ENCODE assay signal across 21 cellular contexts in genomic region chr6:156910011-156910334, GRCh38.
DNase-seq lines count a peak whose midpoint lies in the region; ATAC-seq, FAIRE-seq and TF ChIP-seq lines count a peak whose summit lies in the region.
"Had no signal": no experiment of that assay in that cellular context is flagged by ENCODE, and none has a peak within 500 bp of the region (broad histone marks: within the 10 kb centered on the region; RNA-seq: fewer than 3 reads in every experiment).

No MANE protein-coding gene starts in this region.

- peak overlapping the region; percentile 66 for H3K27ac Mint-ChIP-seq in CD4-positive, alpha-beta T cell
- peak overlapping the region; percentile 34 to 59 (median 57) for H3K27ac Mint-ChIP-seq in IgD-negative memory B cell
- H3K27ac Mint-ChIP-seq in astrocyte (ENCODE audit: unreplicated experiment) = peak overlapping the region; percentile 4
- peak overlapping the region; percentile 22 for H3K27ac Mint-ChIP-seq in memory B cell
- H3K27ac Mint-ChIP-seq: CD14-positive monocyte had no signal

- H3K27me3 Mint-ChIP-seq in CD4-positive, alpha-beta T cell = no peaks in the 10 kb centered on the region
- no peaks in the 10 kb centered on the region for H3K27me3 Mint-ChIP-seq in IgD-negative memory B cell
- no peaks in the 10 kb centered on the region for H3K27me3 Mint-ChIP-seq in astrocyte (ENCODE audit: low read depth, unreplicated experiment)
- H3K27me3 Mint-ChIP-seq in memory B cell = no peaks in the 10 kb centered on the region
- H3K27me3 Mint-ChIP-seq: T-cell had no signal

- no peaks in the 10 kb centered on the region for H3K9me3 Mint-ChIP-seq in CD4-positive, alpha-beta T cell
- H3K9me3 Mint-ChIP-seq in IgD-negative memory B cell (no peaks in the 10 kb centered on the region), astrocyte (ENCODE audit: unreplicated experiment) (no peaks in the 10 kb centered on the region), memory B cell (peaks cover 3% of the 10 kb centered on the region)
- H3K9me3 Mint-ChIP-seq: CD14-positive monocyte, T-cell had no signal

- H3K4me1 Mint-ChIP-seq in CD4-positive, alpha-beta T cell (ENCODE audit: low read depth) = peaks cover 82% of the 10 kb centered on the region
- peaks cover 33 to 61% (median 51%) of the 10 kb centered on the region in 3 donors for H3K4me1 Mint-ChIP-seq in IgD-negative memory B cell
- peaks cover 23% of the 10 kb centered on the region for H3K4me1 Mint-ChIP-seq in astrocyte (ENCODE audit: low read depth, unreplicated experiment)
- peaks cover 44% of the 10 kb centered on the region for H3K4me1 Mint-ChIP-seq in memory B cell

- no peak overlapping the region for H3K4me2 ChIP-seq in astrocyte (ENCODE audit: low read length)

- no peak for TF ChIP-seq CTCF in CD4-positive, alpha-beta T cell (IDR thresholded peaks at IDR 0.05)
- TF ChIP-seq CTCF in astrocyte (IDR thresholded peaks at IDR 0.05; ENCODE audit: insufficient read depth, low read depth, low read length) (no peak), left lung (IDR thresholded peaks at IDR 0.05) (no peak)

- no peak overlapping the region for H2AFZ ChIP-seq in astrocyte (ENCODE audit: low read depth, low read length)

- no peak overlapping the region for H3K9ac ChIP-seq in astrocyte (ENCODE audit: low read length)

- no peak overlapping the region for H3K27ac ChIP-seq in CD4-positive, alpha-beta T cell (ENCODE audit: low read depth, low read length)
- no peak overlapping the region for H3K27ac ChIP-seq in astrocyte (ENCODE audit: low read depth, low read length)
- no peak overlapping the region for H3K27ac ChIP-seq in left lung

- CTCF ChIA-PET in CD4-positive, alpha-beta T cell (lab: Charles Lee) = interaction anchor here (0.8 kb wide), 1 partner anchor 223 kb away, joined by 3 read pairs; no protein-coding TSS in a partner anchor

- no peaks in the 10 kb centered on the region for H3K27me3 ChIP-seq in CD4-positive, alpha-beta T cell (ENCODE audit: control insufficient read depth, insufficient read depth, low read length)
- H3K27me3 ChIP-seq in astrocyte (ENCODE audit: insufficient read depth, low read length) = no peaks in the 10 kb centered on the region
- H3K27me3 ChIP-seq in left lung = no peaks in the 10 kb centered on the region

- FAIRE-seq in astrocyte (lab: Jason Lieb, UNC) = no peak

- H3K36me3 ChIP-seq in astrocyte (ENCODE audit: insufficient read depth, low read length) (no peaks in the 10 kb centered on the region), left lung (no peaks in the 10 kb centered on the region)

- no peak for ATAC-seq in CD4-positive, alpha-beta T cell (ENCODE audit: poor library complexity)
- ATAC-seq in memory B cell (ENCODE audit: low read depth) (no peak), left lung (no peak), GM21528 (IDR thresholded peaks at IDR 0.05; ENCODE audit: low FRiP score, unreplicated experiment) (no peak)
- ATAC-seq: HCT116, T-cell had no signal

- peaks cover 16% of the 10 kb centered on the region for H3K36me3 Mint-ChIP-seq in CD4-positive, alpha-beta T cell (ENCODE audit: low read depth)
- H3K36me3 Mint-ChIP-seq in IgD-negative memory B cell = peaks cover 13% of the 10 kb centered on the region
- H3K36me3 Mint-ChIP-seq in astrocyte (ENCODE audit: low read depth, unreplicated experiment) = no peaks in the 10 kb centered on the region
- peaks cover 23% of the 10 kb centered on the region for H3K36me3 Mint-ChIP-seq in memory B cell

- H3K4me1 ChIP-seq in astrocyte (ENCODE audit: insufficient read depth, low read length) = no peaks in the 10 kb centered on the region
- peaks cover 0 to 6% of the 10 kb centered on the region in 2 donors for H3K4me1 ChIP-seq in left lung

- H3K9me3 ChIP-seq in CD4-positive, alpha-beta T cell (ENCODE audit: control insufficient read depth, low read length) = no peaks in the 10 kb centered on the region
- H3K9me3 ChIP-seq in astrocyte (ENCODE audit: insufficient read depth, low read depth, low read length) (no peaks in the 10 kb centered on the region), left lung (no peaks in the 10 kb centered on the region)

- intact Hi-C loops in CD4-positive, alpha-beta T cell (cut with DNase I, micrococcal nuclease) = no loop called here
- intact Hi-C loops in left lung (cut with DNase I) = no loop called here

- H3K4me3 ChIP-seq in astrocyte (ENCODE audit: insufficient read depth, low read depth, low read length) (no peak overlapping the region), left lung (no peak overlapping the region)

- DNase-seq in CD4-positive, alpha-beta T cell = no peak
- DNase-seq in astrocyte (ENCODE audit: low read depth) = no peak
- DNase-seq in memory B cell (ENCODE audit: low spot score in 2 of 2) = no peak
- no peak for DNase-seq in effector CD8-positive, alpha-beta T cell (lab: John Stamatoyannopoulos, UW)
- DNase-seq in left lung = no peak
- no peak for DNase-seq in activated T-cell treated with anti-CD3 and anti-CD28 coated beads, Interleukin-2, amount 50 U/mL, for 48 hours
- DNase-seq: DMS53, KBM-7, NCI-H1048, NCI-H1417, NCI-H1694, NCI-H2029 treated with DMSO at 0.1 percent for 48 hours, NCI-H446 treated with DMSO at 0.1 percent for 48 hours, NCI-H526, Right ventricle myocardium superior, RPMI8226, T-cell had no signal

- H3K4me3 Mint-ChIP-seq in CD4-positive, alpha-beta T cell = no peak overlapping the region
- H3K4me3 Mint-ChIP-seq in IgD-negative memory B cell (peak overlapping the region in 1 of 4 donors; percentile 4), astrocyte (ENCODE audit: unreplicated experiment) (no peak overlapping the region), memory B cell (no peak overlapping the region)
- H3K4me3 Mint-ChIP-seq: CD14-positive monocyte, T-cell had no signal

- H3K79me2 ChIP-seq in astrocyte (ENCODE audit: insufficient read depth, low read length) = peaks cover 46% of the 10 kb centered on the region

- peaks cover 54% of the 10 kb centered on the region for H4K20me1 ChIP-seq in astrocyte (ENCODE audit: insufficient read depth, low read length)

- POLR2A ChIA-PET in CD4-positive, alpha-beta T cell (lab: Charles Lee) = no interaction called here

Comparison
In these comparisons a context has a peak if more than half of its experiments do, and no peak if none do; other contexts are left out.
1. H3K27ac Mint-ChIP-seq: peak in every context shown above with its lines; median percentile 66 in CD4-positive, alpha-beta T cell; 57 in IgD-negative memory B cell; 22 in memory B cell; 4 in astrocyte.